8 cellular contexts compared by ENCODE assay signal in the genomic region with DNA sequence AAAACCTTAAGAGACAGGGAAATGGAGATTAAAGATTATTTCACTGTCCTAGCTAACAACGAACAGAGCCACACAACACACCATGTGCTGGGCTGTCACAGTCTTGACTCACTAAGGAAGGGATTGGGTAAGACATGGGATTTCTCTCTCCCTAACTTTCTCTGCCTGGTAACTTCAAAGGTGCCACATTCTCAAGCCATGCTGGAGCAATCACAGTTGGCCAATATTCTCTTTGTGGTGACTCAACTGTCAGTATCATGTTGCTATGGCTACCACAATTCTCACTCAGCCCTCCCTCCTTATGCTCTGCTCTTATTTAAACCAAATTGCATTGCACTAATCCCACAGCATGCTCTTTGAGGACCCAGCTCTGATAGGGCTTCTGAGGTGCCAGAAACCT.
DNase-seq lines count a peak whose midpoint lies in the region; ATAC-seq and TF ChIP-seq lines count a peak whose summit lies in the region.

No MANE protein-coding gene starts in this region.

- peaks cover 59% of the 10 kb centered on the region for H3K36me3 Mint-ChIP-seq in activated CD8-positive, alpha-beta memory T cell treated with anti-CD3 and anti-CD28 coated beads, Interleukin-2, amount 10 ng/mL, durations not matched to agents 7 days and 5 days

- no peaks in the 10 kb centered on the region for H3K9me3 Mint-ChIP-seq in activated CD8-positive, alpha-beta memory T cell treated with anti-CD3 and anti-CD28 coated beads, Interleukin-2, amount 10 ng/mL, durations not matched to agents 7 days and 5 days (ENCODE audit: low read depth)

- peak; percentile 35 for ATAC-seq in activated CD8-positive, alpha-beta memory T cell treated with anti-CD3 and anti-CD28 coated beads, Interleukin-2, amount 10 ng/mL, durations not matched to agents 7 days and 5 days

- TF ChIP-seq CTCF in retinal pigment epithelial cell (conservative IDR thresholded peaks at IDR 0.05; ENCODE audit: low read depth, low read length) = no peak

- H3K4me1 Mint-ChIP-seq in activated CD8-positive, alpha-beta memory T cell treated with anti-CD3 and anti-CD28 coated beads, Interleukin-2, amount 10 ng/mL, durations not matched to agents 7 days and 5 days = peaks cover 49% of the 10 kb centered on the region

- CTCF ChIA-PET in activated CD8-positive, alpha-beta memory T cell treated with anti-CD3 and anti-CD28 coated beads, Interleukin-2, amount 10 ng/mL, durations not matched to agents 7 days and 5 days (lab: Charles Lee) = interaction anchor here (0.6 to 2.2 kb wide), 9 partner anchors 9 to 173 kb away, joined by 3 to 12 read pairs (median 4); no protein-coding TSS in a partner anchor

- H3K4me3 ChIP-seq in retinal pigment epithelial cell (ENCODE audit: low read length) = no peak overlapping the region

- peak overlapping the region; percentile 74 for H3K27ac Mint-ChIP-seq in activated CD8-positive, alpha-beta memory T cell treated with anti-CD3 and anti-CD28 coated beads, Interleukin-2, amount 10 ng/mL, durations not matched to agents 7 days and 5 days

- no peak overlapping the region for H3K4me3 Mint-ChIP-seq in activated CD8-positive, alpha-beta memory T cell treated with anti-CD3 and anti-CD28 coated beads, Interleukin-2, amount 10 ng/mL, durations not matched to agents 7 days and 5 days

- peak; percentile 48 for DNase-seq in activated CD8-positive, alpha-beta memory T cell treated with anti-CD3 and anti-CD28 coated beads, Interleukin-2, amount 10 ng/mL, durations not matched to agents 7 days and 5 days
- DNase-seq in activated CD8-positive, alpha-beta memory T cell treated with anti-CD3 and anti-CD28 coated beads, Interleukin-2, amount 50 U/mL, for 48 hours = no peak
- DNase-seq in NCI-H524 treated with DMSO at 0.1 percent for 48 hours (lab: John Stamatoyannopoulos, UW) (peak; percentile 51), epidermal melanocyte (ENCODE audit: insufficient read length, low spot score) (peak; percentile 67), retinal pigment epithelial cell (ENCODE audit: low read depth) (peak; percentile 93), NCI-H1694 treated with DMSO at 0.1 percent for 48 hours (lab: John Stamatoyannopoulos, UW) (no peak), NCI-H2081 treated with DMSO at 0.1 percent for 48 hours (lab: John Stamatoyannopoulos, UW) (no peak), NAMALWA (ENCODE audit: low spot score) (no peak)

- no peaks in the 10 kb centered on the region for H3K27me3 Mint-ChIP-seq in activated CD8-positive, alpha-beta memory T cell treated with anti-CD3 and anti-CD28 coated beads, Interleukin-2, amount 10 ng/mL, durations not matched to agents 7 days and 5 days

Comparison
In these comparisons a context has a peak if more than half of its experiments do, and no peak if none do; other contexts are left out.
1. DNase-seq: peak in activated CD8-positive, alpha-beta memory T cell treated with anti-CD3 and anti-CD28 coated beads, Interleukin-2, amount 10 ng/mL, durations not matched to agents 7 days and 5 days (single experiment), NCI-H524 treated with DMSO at 0.1 percent for 48 hours (single experiment), epidermal melanocyte (single experiment) and retinal pigment epithelial cell (single experiment); none in activated CD8-positive, alpha-beta memory T cell treated with anti-CD3 and anti-CD28 coated beads, Interleukin-2, amount 50 U/mL, for 48 hours (single experiment), NCI-H1694 treated with DMSO at 0.1 percent for 48 hours (single experiment), NCI-H2081 treated with DMSO at 0.1 percent for 48 hours (single experiment) and NAMALWA (single experiment).